In the genomic region with DNA sequence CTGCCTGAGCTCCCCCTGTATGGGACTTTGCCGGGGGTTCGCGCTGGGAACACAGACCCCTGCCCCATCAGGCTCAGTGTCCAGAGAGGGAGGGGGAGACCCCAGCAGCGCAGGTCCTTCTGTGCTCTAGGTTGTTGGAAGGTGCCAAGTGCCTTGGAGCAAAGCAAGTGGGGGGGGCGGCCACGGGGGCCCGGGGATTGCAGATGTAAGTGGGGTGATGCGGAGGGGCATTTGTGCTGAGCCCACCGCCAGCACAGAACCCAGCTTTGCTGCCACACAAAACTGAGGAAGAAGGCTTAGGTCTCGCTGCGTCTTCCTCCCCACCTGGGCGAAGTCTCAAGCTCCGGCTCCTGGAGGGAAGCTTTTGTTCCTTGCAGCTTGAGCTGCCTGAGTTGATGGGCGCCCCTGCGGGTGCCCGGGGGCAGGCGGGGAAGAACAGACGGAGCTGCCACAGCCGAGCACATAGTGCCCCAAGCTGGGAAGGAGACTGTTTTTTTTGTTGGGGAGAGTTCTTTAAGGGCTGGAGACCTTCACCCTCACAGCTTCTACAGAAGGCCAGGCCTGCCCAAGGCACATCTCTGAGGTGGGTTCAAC, we compare ENCODE assay signal across 19 cellular contexts. TPM values are rescaled to one million over a fixed set of nuclear protein-coding genes. Genes with fewer than 3 reads are reported as not detected.
DNase-seq lines count a peak whose midpoint lies in the region; ATAC-seq, FAIRE-seq and TF ChIP-seq lines count a peak whose summit lies in the region.
"Had no signal": no experiment of that assay in that cellular context is flagged by ENCODE, and none has a peak within 500 bp of the region (broad histone marks: within the 10 kb centered on the region; RNA-seq: fewer than 3 reads in every experiment).

No MANE protein-coding gene starts in this region.

- DNase-seq in ELF-1 (ENCODE audit: low read depth, low spot score) (peak; percentile 69), H9 (peak; percentile 65), endothelial cell of umbilical vein (ENCODE audit: low read depth, low spot score) (no peak), neural progenitor cell (ENCODE audit: low spot score) (peak; percentile 39), NCI-H1105 treated with DMSO at 0.1 percent for 48 hours (lab: John Stamatoyannopoulos, UW) (no peak)
- DNase-seq in activated CD4-positive, alpha-beta T cell treated with anti-CD3 and anti-CD28 coated beads, Interleukin-2, amount 10 ng/mL, durations not matched to agents 7 days and 5 days, result no peak
- DNase-seq: GOT3, HFFc6, Karpas-422, MG63, NCI-H1092, NCI-H2107, NCI-H345, NCI-H526 treated with DMSO at 0.1 percent for 48 hours, RPMI8226, SIG-M5 had no signal

- dilution Hi-C loops in endothelial cell of umbilical vein (cut with MboI; ENCODE audit: extremely low pct_ligation_motif_present, low sequenced_read_pairs), result no loop called here

- TF ChIP-seq POLR2A in endothelial cell of umbilical vein (IDR thresholded peaks at IDR 0.05; ENCODE audit: low read depth, low read length), result no peak

- H2BK15ac ChIP-seq in H9 (ENCODE audit: low read depth, low read length), result no peak overlapping the region

- H3K4me2 ChIP-seq in H9 (ENCODE audit: insufficient read depth, insufficient read length, low read length) (no peak overlapping the region), endothelial cell of umbilical vein (ENCODE audit: insufficient read depth, low read length) (no peak overlapping the region), neural progenitor cell (peak overlapping the region; percentile 33)

- H3K9me3 Mint-ChIP-seq in H9, result peaks cover 7 to 8% of the 10 kb centered on the region in 2 experiments
- peaks cover 6% of the 10 kb centered on the region for H3K9me3 Mint-ChIP-seq in neural progenitor cell
- H3K9me3 Mint-ChIP-seq in activated CD4-positive, alpha-beta T cell treated with anti-CD3 and anti-CD28 coated beads, Interleukin-2, amount 10 ng/mL, durations not matched to agents 7 days and 5 days, result peaks cover 6% of the 10 kb centered on the region

- H3K9ac ChIP-seq in H9 (ENCODE audit: extremely low read depth, insufficient read length, low read length), result no peak overlapping the region
- H3K9ac ChIP-seq in endothelial cell of umbilical vein (replicated peaks; ENCODE audit: extremely low read depth, insufficient read depth, low read length), result no peak overlapping the region
- H3K9ac ChIP-seq in neural progenitor cell, result no peak overlapping the region

- no peak overlapping the region for H2BK5ac ChIP-seq in H9 (ENCODE audit: insufficient read length, low read length)

- H3K9me1 ChIP-seq in endothelial cell of umbilical vein (replicated peaks; ENCODE audit: control insufficient read depth, extremely low read depth, insufficient read depth, low read length), result no peaks in the 10 kb centered on the region

- H3K4me1 Mint-ChIP-seq in H9 (peaks cover 29 to 35% of the 10 kb centered on the region in 2 experiments), neural progenitor cell (peaks cover 35% of the 10 kb centered on the region)
- peaks cover 6% of the 10 kb centered on the region for H3K4me1 Mint-ChIP-seq in activated CD4-positive, alpha-beta T cell treated with anti-CD3 and anti-CD28 coated beads, Interleukin-2, amount 10 ng/mL, durations not matched to agents 7 days and 5 days

- H3K4me1 ChIP-seq in H9 (ENCODE audit: insufficient read depth, low read length), result no peaks in the 10 kb centered on the region; the same call in 1 of the 2 replicates
- no peaks in the 10 kb centered on the region for H3K4me1 ChIP-seq in endothelial cell of umbilical vein (ENCODE audit: control insufficient read depth, extremely low read depth, insufficient read depth, low read length)
- H3K4me1 ChIP-seq in neural progenitor cell, result peaks cover 25% of the 10 kb centered on the region

- H3K4ac ChIP-seq in H9 (ENCODE audit: low read depth, low read length), result no peak overlapping the region

- H3T11ph ChIP-seq in H9 (ENCODE audit: low read length), result no peak overlapping the region

- H4K5ac ChIP-seq in H9 (ENCODE audit: insufficient read length, low read depth, low read length), result no peak overlapping the region

- no peaks in the 10 kb centered on the region for H3K79me1 ChIP-seq in H9 (ENCODE audit: insufficient read depth, low read depth, low read length, poor library complexity, severe bottlenecking)

- intact Hi-C loops in endothelial cell of umbilical vein (cut with micrococcal nuclease), result loop anchor here (2.0 kb wide), 1 partner anchor 114 kb away; no protein-coding TSS in a partner anchor

- peaks cover 6% of the 10 kb centered on the region for H3K27me3 Mint-ChIP-seq in H9 (ENCODE audit: low read depth)
- H3K27me3 Mint-ChIP-seq in neural progenitor cell (ENCODE audit: insufficient read depth, low read depth), result peaks cover 4% of the 10 kb centered on the region
- H3K27me3 Mint-ChIP-seq in activated CD4-positive, alpha-beta T cell treated with anti-CD3 and anti-CD28 coated beads, Interleukin-2, amount 10 ng/mL, durations not matched to agents 7 days and 5 days, result no peaks in the 10 kb centered on the region

- no peak overlapping the region for H3K18ac ChIP-seq in H9 (ENCODE audit: insufficient read length, low read depth, low read length)

- no CpG with 5 or more reads among the region's 19 CpGs for WGBS in H9 (ENCODE audit: extremely low coverage, insufficient read length, low lambda C conversion rate)

- H3K27ac ChIP-seq in H9 (ENCODE audit: insufficient read length, low read depth, low read length) (no peak overlapping the region), endothelial cell of umbilical vein (ENCODE audit: insufficient read depth, low read depth, low read length) (no peak overlapping the region), neural progenitor cell (no peak overlapping the region)

- H4K91ac ChIP-seq in H9 (ENCODE audit: insufficient read length, low read depth, low read length), result no peak overlapping the region

- H3K79me2 ChIP-seq in H9 (ENCODE audit: insufficient read depth, low read length) (no peaks in the 10 kb centered on the region), endothelial cell of umbilical vein (ENCODE audit: control insufficient read depth, insufficient read depth, low read length) (no peaks in the 10 kb centered on the region), neural progenitor cell (ENCODE audit: low read depth) (no peaks in the 10 kb centered on the region)

- no peak overlapping the region for H2AK5ac ChIP-seq in H9 (ENCODE audit: insufficient read length, low read length)

- H2BK12ac ChIP-seq in H9 (ENCODE audit: insufficient read length, low read depth, low read length), result no peak overlapping the region

- H3K4me3 Mint-ChIP-seq in H9 (peak overlapping the region; percentile 29 to 60), neural progenitor cell (no peak overlapping the region)
- no peak overlapping the region for H3K4me3 Mint-ChIP-seq in activated CD4-positive, alpha-beta T cell treated with anti-CD3 and anti-CD28 coated beads, Interleukin-2, amount 10 ng/mL, durations not matched to agents 7 days and 5 days
- H3K4me3 Mint-ChIP-seq: HFFc6 had no signal

- H2BK20ac ChIP-seq in H9 (ENCODE audit: low read depth, low read length, poor library complexity, severe bottlenecking), result no peak overlapping the region

- FAIRE-seq in endothelial cell of umbilical vein (lab: Jason Lieb, UNC), result no peak

- TF ChIP-seq CTCF in H9 (conservative IDR thresholded peaks at IDR 0.05) (no peak), endothelial cell of umbilical vein (IDR thresholded peaks at IDR 0.05; ENCODE audit: extremely low read depth in 1 of 2, insufficient read depth in 1 of 2, low read depth in 1 of 2, low read length in 2 of 2) (no peak), neural progenitor cell (IDR thresholded peaks at IDR 0.05) (no peak)

- peaks cover 9% of the 10 kb centered on the region for H3F3A ChIP-seq in neural progenitor cell (ENCODE audit: low read depth)

- H3K36me3 ChIP-seq in endothelial cell of umbilical vein (ENCODE audit: control insufficient read depth in 2 of 2, extremely low read depth in 1 of 2, insufficient read depth in 2 of 2, low read length in 2 of 2) (no peaks in the 10 kb centered on the region), neural progenitor cell (no peaks in the 10 kb centered on the region)
- H3K36me3 ChIP-seq: MG63 had no signal

- ATAC-seq in GM18868 (IDR thresholded peaks at IDR 0.05; ENCODE audit: unreplicated experiment) (no peak), HG02981 (IDR thresholded peaks at IDR 0.05; ENCODE audit: unreplicated experiment) (no peak)

- H2BK120ac ChIP-seq in H9 (ENCODE audit: low read depth, low read length, poor library complexity, severe bottlenecking), result no peak overlapping the region

- H2AFZ ChIP-seq in H9 (ENCODE audit: low read length), result no peak overlapping the region
- peak overlapping the region; percentile 41 for H2AFZ ChIP-seq in endothelial cell of umbilical vein (ENCODE audit: low read depth, low read length)
- no peak overlapping the region for H2AFZ ChIP-seq in neural progenitor cell (replicated peaks)

- no peak overlapping the region for H3K23ac ChIP-seq in H9 (ENCODE audit: insufficient read length, low read depth, low read length)

- no peaks in the 10 kb centered on the region for H3K27me3 ChIP-seq in H9 (ENCODE audit: insufficient read depth, low read length)
- no peaks in the 10 kb centered on the region for H3K27me3 ChIP-seq in endothelial cell of umbilical vein (ENCODE audit: control insufficient read depth in 2 of 2, insufficient read depth in 2 of 2, low read length in 2 of 2)
- peaks cover 16% of the 10 kb centered on the region for H3K27me3 ChIP-seq in neural progenitor cell
- H3K27me3 ChIP-seq: MG63 had no signal

- H3K27ac Mint-ChIP-seq in H9, result peak overlapping the region in 2 of 3 experiments; percentile 39 to 55; a peak in 2 of 7 replicates
- H3K27ac Mint-ChIP-seq in neural progenitor cell, result no peak overlapping the region
- H3K27ac Mint-ChIP-seq in activated CD4-positive, alpha-beta T cell treated with anti-CD3 and anti-CD28 coated beads, Interleukin-2, amount 10 ng/mL, durations not matched to agents 7 days and 5 days, result no peak overlapping the region
- H3K27ac Mint-ChIP-seq: HFFc6 had no signal

- H3K36me3 Mint-ChIP-seq in H9 (ENCODE audit: insufficient read depth in 1 of 3, low read depth in 3 of 3) (peaks cover 0 to 8% (median 7%) of the 10 kb centered on the region in 3 experiments; a peak in 5 of 7 replicates), neural progenitor cell (no peaks in the 10 kb centered on the region)
- H3K36me3 Mint-ChIP-seq in activated CD4-positive, alpha-beta T cell treated with anti-CD3 and anti-CD28 coated beads, Interleukin-2, amount 10 ng/mL, durations not matched to agents 7 days and 5 days (ENCODE audit: low read depth), result no peaks in the 10 kb centered on the region

- H4K8ac ChIP-seq in H9 (replicated peaks; ENCODE audit: insufficient read length, low read depth, low read length), result no peak overlapping the region

- no peaks in the 10 kb centered on the region for H3K23me2 ChIP-seq in H9 (ENCODE audit: insufficient read length, low read depth, low read length, poor library complexity, severe bottlenecking)

- POLR2A ChIA-PET in endothelial cell of umbilical vein (lab: Charles Lee), result no interaction called here
- POLR2A ChIA-PET in activated CD4-positive, alpha-beta T cell treated with anti-CD3 and anti-CD28 coated beads, Interleukin-2, amount 10 ng/mL, durations not matched to agents 7 days and 5 days (lab: Charles Lee), result interaction anchor here (0.6 kb wide), 1 partner anchor 831 kb away, joined by 5 read pairs; no protein-coding TSS in a partner anchor

- CTCF ChIA-PET in endothelial cell of umbilical vein (lab: Charles Lee), result interaction anchor here (0.6 to 3.6 kb wide), 20 partner anchors 8 to 168 kb away, joined by 3 to 54 read pairs (median 10); a partner anchor contains a TSS
- CTCF ChIA-PET in activated CD4-positive, alpha-beta T cell treated with anti-CD3 and anti-CD28 coated beads, Interleukin-2, amount 10 ng/mL, durations not matched to agents 7 days and 5 days (lab: Charles Lee), result interaction anchor here (0.7 to 1.6 kb wide), 6 partner anchors 16 to 65 kb away, joined by 3 to 7 read pairs (median 3); a partner anchor contains a TSS

- H3K56ac ChIP-seq in H9 (ENCODE audit: insufficient read length, low read depth, low read length), result no peak overlapping the region

- no peak overlapping the region for H3K14ac ChIP-seq in H9 (ENCODE audit: insufficient read depth, low read length)

- H3K4me3 ChIP-seq in endothelial cell of umbilical vein (replicated peaks in 1 of 3; ENCODE audit: insufficient read depth in 1 of 3, low read depth in 1 of 3, low read length in 3 of 3) (no peak overlapping the region), neural progenitor cell (no peak overlapping the region)
- H3K4me3 ChIP-seq: MG63 had no signal

- H4K20me1 ChIP-seq in H9 (ENCODE audit: control insufficient read depth, insufficient read depth, insufficient read length), result no peaks in the 10 kb centered on the region
- no peaks in the 10 kb centered on the region for H4K20me1 ChIP-seq in endothelial cell of umbilical vein (replicated peaks; ENCODE audit: control insufficient read depth, extremely low read depth, insufficient read depth, low read length)
- no peaks in the 10 kb centered on the region for H4K20me1 ChIP-seq in neural progenitor cell (ENCODE audit: low read depth)

- BruUV-seq in endothelial cell of umbilical vein (replicated peaks; lab: Mats Ljungman, UMichigan), result no TSS peak

- H3K9me3 ChIP-seq in H9 (ENCODE audit: control insufficient read depth, low read depth, low read length) (no peaks in the 10 kb centered on the region), endothelial cell of umbilical vein (replicated peaks; ENCODE audit: control insufficient read depth, insufficient read depth, low read length) (no peaks in the 10 kb centered on the region), neural progenitor cell (ENCODE audit: low read depth) (no peaks in the 10 kb centered on the region)
- H3K9me3 ChIP-seq: MG63 had no signal

RNA-seq across cellular contexts. Expression of a gene that starts 1.5 kb away (rescaled TPM):
- total RNA-seq in H9 (2021) (0.33 and 0.55 TPM in 2 replicates), endothelial cell of umbilical vein (0.35 TPM in 1 of 2 replicates, not detected in the other), neural progenitor cell (ENCODE audit: low replicate concordance) (0.87 TPM in 1 of 2 replicates, not detected in the other)
- polyA plus RNA-seq in endothelial cell of umbilical vein, result 0.11 and 0.18 TPM in 2 replicates
- polyA plus RNA-seq in endothelial cell of umbilical vein (2011; cell fraction: cytosol; rRNA removed), result 0.06 and 0.15 TPM in 2 replicates
- 0.63 TPM in 2 replicates for polyA plus RNA-seq in endothelial cell of umbilical vein (2011; cell fraction: nucleus; rRNA removed)
- polyA plus RNA-seq in endothelial cell of umbilical vein (2012), result 0.11 and 0.13 TPM in 2 replicates
- not detected in 2 replicates for polyA minus RNA-seq in endothelial cell of umbilical vein
- not detected for polyA minus RNA-seq in endothelial cell of umbilical vein (2011; cell fraction: cytosol; rRNA and poly(A)+ RNA removed)
- 0.19 TPM in 1 of 2 replicates, not detected in the other for polyA minus RNA-seq in endothelial cell of umbilical vein (2011; cell fraction: nucleus; rRNA and poly(A)+ RNA removed)
- 1 to 10 TPM; 1.0 to 1.4 TPM for total RNA-seq in activated CD4-positive, alpha-beta T cell treated with anti-CD3 and anti-CD28 coated beads, Interleukin-2, amount 10 ng/mL, durations not matched to agents 7 days and 5 days

RNA-seq across cellular contexts. Expression of a gene that starts 21.5 kb away (rescaled TPM):
- total RNA-seq in H9 (2021), result 11.4 and 13.2 TPM in 2 replicates
- not detected in 2 replicates for total RNA-seq in endothelial cell of umbilical vein
- polyA plus RNA-seq in endothelial cell of umbilical vein, result not detected in 2 replicates
- not detected in 2 replicates for polyA plus RNA-seq in endothelial cell of umbilical vein (2011; cell fraction: cytosol; rRNA removed)
- polyA plus RNA-seq in endothelial cell of umbilical vein (2011; cell fraction: nucleus; rRNA removed), result not detected in 2 replicates
- polyA plus RNA-seq in endothelial cell of umbilical vein (2012), result 0.29 and 0.35 TPM in 2 replicates
- polyA minus RNA-seq in endothelial cell of umbilical vein, result not detected in 2 replicates
- not detected for polyA minus RNA-seq in endothelial cell of umbilical vein (2011; cell fraction: cytosol; rRNA and poly(A)+ RNA removed)
- polyA minus RNA-seq in endothelial cell of umbilical vein (2011; cell fraction: nucleus; rRNA and poly(A)+ RNA removed), result not detected in 2 replicates
- 0.09 and 1.7 TPM in 2 replicates for total RNA-seq in neural progenitor cell (ENCODE audit: low replicate concordance)
- total RNA-seq in activated CD4-positive, alpha-beta T cell treated with anti-CD3 and anti-CD28 coated beads, Interleukin-2, amount 10 ng/mL, durations not matched to agents 7 days and 5 days, result not detected
- total RNA-seq: G401, HFFc6 had no signal

RNA-seq across cellular contexts. Expression of a gene that starts 28.3 kb away (rescaled TPM):
- total RNA-seq in H9 (2021) (102 and 107 TPM in 2 replicates), endothelial cell of umbilical vein (2.8 TPM in 2 replicates), neural progenitor cell (ENCODE audit: low replicate concordance) (12.6 and 49.8 TPM in 2 replicates)
- 2.6 and 4.7 TPM in 2 replicates for polyA plus RNA-seq in endothelial cell of umbilical vein
- 0.90 and 1.3 TPM in 2 replicates for polyA plus RNA-seq in endothelial cell of umbilical vein (2011; cell fraction: cytosol; rRNA removed)
- 1.1 and 4.5 TPM in 2 replicates for polyA plus RNA-seq in endothelial cell of umbilical vein (2011; cell fraction: nucleus; rRNA removed)
- 3.1 and 7.2 TPM in 2 replicates for polyA plus RNA-seq in endothelial cell of umbilical vein (2012)
- polyA minus RNA-seq in endothelial cell of umbilical vein, result 0.39 and 0.70 TPM in 2 replicates
- polyA minus RNA-seq in endothelial cell of umbilical vein (2011; cell fraction: cytosol; rRNA and poly(A)+ RNA removed), result 5.7 TPM
- 0.29 and 0.82 TPM in 2 replicates for polyA minus RNA-seq in endothelial cell of umbilical vein (2011; cell fraction: nucleus; rRNA and poly(A)+ RNA removed)
- 10 to 100 TPM; 10.1 to 10.8 TPM for total RNA-seq in activated CD4-positive, alpha-beta T cell treated with anti-CD3 and anti-CD28 coated beads, Interleukin-2, amount 10 ng/mL, durations not matched to agents 7 days and 5 days

RNA-seq across cellular contexts. Expression of a gene that starts 37.1 kb away (rescaled TPM):
- 11.4 and 12.6 TPM in 2 replicates for total RNA-seq in H9 (2021)
- total RNA-seq in endothelial cell of umbilical vein, result 0.78 and 1.5 TPM in 2 replicates
- polyA plus RNA-seq in endothelial cell of umbilical vein, result 1.8 and 2.0 TPM in 2 replicates
- 0.80 and 1.8 TPM in 2 replicates for polyA plus RNA-seq in endothelial cell of umbilical vein (2011; cell fraction: cytosol; rRNA removed)
- polyA plus RNA-seq in endothelial cell of umbilical vein (2011; cell fraction: nucleus; rRNA removed), result 0.43 and 0.76 TPM in 2 replicates
- polyA plus RNA-seq in endothelial cell of umbilical vein (2012), result 0.75 and 1.6 TPM in 2 replicates
- 0.68 TPM in 1 of 2 replicates, not detected in the other for polyA minus RNA-seq in endothelial cell of umbilical vein
- polyA minus RNA-seq in endothelial cell of umbilical vein (2011; cell fraction: cytosol; rRNA and poly(A)+ RNA removed), result 9.1 TPM
- polyA minus RNA-seq in endothelial cell of umbilical vein (2011; cell fraction: nucleus; rRNA and poly(A)+ RNA removed), result 0.29 and 0.48 TPM in 2 replicates
- total RNA-seq in neural progenitor cell (ENCODE audit: low replicate concordance), result 7.4 and 10.3 TPM in 2 replicates
- 10 to 100 TPM; 24.1 to 25.8 TPM for total RNA-seq in activated CD4-positive, alpha-beta T cell treated with anti-CD3 and anti-CD28 coated beads, Interleukin-2, amount 10 ng/mL, durations not matched to agents 7 days and 5 days

RNA-seq across cellular contexts. Expression of a gene that starts 45.2 kb away (rescaled TPM):
- total RNA-seq in H9 (2021) (1.4 and 1.6 TPM in 2 replicates), endothelial cell of umbilical vein (0.76 and 0.84 TPM in 2 replicates), neural progenitor cell (ENCODE audit: low replicate concordance) (1.2 and 1.4 TPM in 2 replicates)
- 0.57 and 0.94 TPM in 2 replicates for polyA plus RNA-seq in endothelial cell of umbilical vein
- polyA plus RNA-seq in endothelial cell of umbilical vein (2011; cell fraction: cytosol; rRNA removed), result 0.52 and 0.69 TPM in 2 replicates
- polyA plus RNA-seq in endothelial cell of umbilical vein (2011; cell fraction: nucleus; rRNA removed), result 1.0 and 1.1 TPM in 2 replicates
- 0.68 and 0.76 TPM in 2 replicates for polyA plus RNA-seq in endothelial cell of umbilical vein (2012)
- 0.51 and 0.78 TPM in 2 replicates for polyA minus RNA-seq in endothelial cell of umbilical vein
- polyA minus RNA-seq in endothelial cell of umbilical vein (2011; cell fraction: cytosol; rRNA and poly(A)+ RNA removed), result 0.61 TPM
- polyA minus RNA-seq in endothelial cell of umbilical vein (2011; cell fraction: nucleus; rRNA and poly(A)+ RNA removed), result 0.82 and 0.96 TPM in 2 replicates
- total RNA-seq in activated CD4-positive, alpha-beta T cell treated with anti-CD3 and anti-CD28 coated beads, Interleukin-2, amount 10 ng/mL, durations not matched to agents 7 days and 5 days, result 1 to 10 TPM; 1.1 to 1.5 TPM

Comparison
In these comparisons a context has a peak if more than half of its experiments do, and no peak if none do; other contexts are left out.
1. DNase-seq: peak in ELF-1 (single experiment), H9 (single experiment) and neural progenitor cell (single experiment); none in endothelial cell of umbilical vein (single experiment), activated CD4-positive, alpha-beta T cell treated with anti-CD3 and anti-CD28 coated beads, Interleukin-2, amount 10 ng/mL, durations not matched to agents 7 days and 5 days (single experiment) and NCI-H1105 treated with DMSO at 0.1 percent for 48 hours (single experiment).
2. H3K27ac Mint-ChIP-seq: peak in H9 (2 of 3); none in neural progenitor cell (single experiment) and activated CD4-positive, alpha-beta T cell treated with anti-CD3 and anti-CD28 coated beads, Interleukin-2, amount 10 ng/mL, durations not matched to agents 7 days and 5 days (single experiment).
3. H3K4me3 Mint-ChIP-seq: peak in H9 (2 of 2); none in neural progenitor cell (single experiment) and activated CD4-positive, alpha-beta T cell treated with anti-CD3 and anti-CD28 coated beads, Interleukin-2, amount 10 ng/mL, durations not matched to agents 7 days and 5 days (single experiment).